ENCODE assay signal across 8 cellular contexts in genomic region chr3:137013955-137014688, GRCh38. TPM values are rescaled to one million over a fixed set of nuclear protein-coding genes. Genes with fewer than 3 reads are reported as not detected.
A peak's percentile ranks its signal among the peaks of the same experiment; 100 is the strongest.
DNase-seq lines count a peak whose midpoint lies in the region; ATAC-seq, FAIRE-seq and TF ChIP-seq lines count a peak whose summit lies in the region.

No MANE protein-coding gene starts in this region.

- H3K4ac ChIP-seq in H1 (replicated peaks; ENCODE audit: insufficient read length, low read depth, low read length) = no peak overlapping the region
- H3K4ac ChIP-seq in mesendoderm (ENCODE audit: low read depth, low read length) = no peak overlapping the region

- H3K14ac ChIP-seq in H1 (ENCODE audit: insufficient read length) = no peak overlapping the region

- DNase-seq in CD1c-positive myeloid dendritic cell (ENCODE audit: extremely low spot score) = peak; percentile 91
- DNase-seq in HTR-8/SVneo (ENCODE audit: insufficient read length, low spot score) = peak; percentile 91
- peak; percentile 63 for DNase-seq in NK-92 treated with Interleukin-12 subunit alpha and Interleukin-12 subunit beta, amount 100 ng/mL, for 24 hours (lab: John Stamatoyannopoulos, UW)
- DNase-seq in activated CD8-positive, alpha-beta memory T cell treated with anti-CD3 and anti-CD28 coated beads for 4 hours (ENCODE audit: low read depth in 2 of 2) = peak; percentile 60 to 79
- peak; percentile 65 to 96 for DNase-seq in H1 (ENCODE audit: low read depth in 1 of 2, low spot score in 2 of 2)
- peak; percentile 89 for DNase-seq in mesendoderm
- peak; percentile 62 for DNase-seq in stimulated activated CD8-positive, alpha-beta memory T cell treated with anti-CD3 and anti-CD28 coated beads, Interleukin-12 subunit alpha, Interleukin-12 subunit beta, amount 100 ng/mL, for 4 hours (ENCODE audit: low read depth)

- H3K4me1 ChIP-seq in H1 (replicated peaks in 1 of 4; ENCODE audit: control insufficient read depth in 3 of 4, insufficient read depth in 4 of 4, low read length in 3 of 4) = peaks cover 0 to 4% (median 0%) of the 10 kb centered on the region in 4 experiments; a peak in 1 of 7 replicates
- H3K4me1 ChIP-seq in mesendoderm (ENCODE audit: control insufficient read depth, low read depth, low read length) = no peaks in the 10 kb centered on the region

- peak overlapping the region; percentile 99 for H2AFZ ChIP-seq in H1 (ENCODE audit: low read length)

- H3K56ac ChIP-seq in H1 (replicated peaks; ENCODE audit: insufficient read length, low read depth, low read length) = no peak overlapping the region
- peak overlapping the region; percentile 66 for H3K56ac ChIP-seq in mesendoderm (ENCODE audit: low read length)

- H2BK15ac ChIP-seq in H1 (ENCODE audit: low read length) (peak overlapping the region; percentile 99), mesendoderm (replicated peaks; ENCODE audit: low read depth) (no peak overlapping the region)

- H3K9ac ChIP-seq in H1 (replicated peaks in 1 of 4; ENCODE audit: extremely low read depth in 1 of 4, low read depth in 3 of 4, low read length in 3 of 4) = no peak overlapping the region; a peak in 1 of 7 replicates
- peak overlapping the region; percentile 60 for H3K9ac ChIP-seq in mesendoderm (ENCODE audit: low read length)

- CTCF ChIA-PET in H1 (lab: Charles Lee; ENCODE audit: partially characterized antibody) = interaction anchor here (0.5 to 4.2 kb wide), 47 partner anchors 9 to 1944 kb away, joined by 3 to 65 read pairs (median 3); partner anchors contain the start of gene STAG1

- H3K27me3 ChIP-seq in H1 (replicated peaks in 1 of 4; ENCODE audit: control insufficient read depth in 3 of 4, extremely low read depth in 1 of 4, insufficient read depth in 3 of 4, low read length in 3 of 4) (no peaks in the 10 kb centered on the region), mesendoderm (ENCODE audit: insufficient read depth, low read length, poor library complexity) (no peaks in the 10 kb centered on the region)

- H3K36me3 ChIP-seq in H1 (ENCODE audit: control insufficient read depth in 2 of 4, insufficient read depth in 4 of 4, low read length in 3 of 4) (no peaks in the 10 kb centered on the region), mesendoderm (ENCODE audit: control insufficient read depth, insufficient read depth, low read length) (no peaks in the 10 kb centered on the region)

- H2BK120ac ChIP-seq in H1 (replicated peaks; ENCODE audit: low read depth, low read length) = no peak overlapping the region
- H2BK120ac ChIP-seq in mesendoderm (ENCODE audit: low read depth, low read length) = no peak overlapping the region

- H2BK20ac ChIP-seq in H1 (ENCODE audit: low read length) = peak overlapping the region; percentile 80; the same call in 1 of the 2 replicates

- peak; percentile 42 for FAIRE-seq in HTR-8/SVneo (lab: Jason Lieb, UNC)
- peak; percentile 90 for FAIRE-seq in H1 (lab: Jason Lieb, UNC)

- WGBS in H1 (ENCODE audit: extremely low coverage in 1 of 2, insufficient coverage in 1 of 2, insufficient read length in 1 of 2, insufficient replicate concordance in 2 of 2, low coverage in 1 of 2, low lambda C conversion rate in 2 of 2, missing lambda C conversion rate in 1 of 2), 2 experiments = 52% methylated on average over 14 of the region's 17 CpGs; no CpG with 5 or more reads in 1 of the 2 experiments
- no CpG with 5 or more reads among the region's 17 CpGs for WGBS in mesendoderm (ENCODE audit: extremely low coverage, insufficient coverage, low lambda C conversion rate)

- no peak overlapping the region for H4K5ac ChIP-seq in H1 (ENCODE audit: insufficient read length, low read depth, low read length)
- no peak overlapping the region for H4K5ac ChIP-seq in mesendoderm (ENCODE audit: low read length)

- POLR2A ChIA-PET in H1 (lab: Charles Lee; ENCODE audit: partially characterized antibody) = interaction anchor here (0.7 to 1.6 kb wide), 4 partner anchors 9 to 262 kb away, joined by 3 to 18 read pairs (median 4); partner anchors contain the start of gene STAG1

- no peak for TF ChIP-seq EP300 in H1 (IDR thresholded peaks at IDR 0.05; ENCODE audit: borderline replicate concordance in 1 of 2, low read depth in 2 of 2, low read length in 2 of 2)

- H2AK5ac ChIP-seq in H1 (ENCODE audit: low read depth, low read length) (no peak overlapping the region), mesendoderm (ENCODE audit: low read length) (no peak overlapping the region)

- peak; percentile 98 to 100 for TF ChIP-seq RAD21 in H1 (IDR thresholded peaks at IDR 0.05 in 1 of 2, conservative IDR thresholded peaks at IDR 0.05 in 1 of 2; ENCODE audit: low read depth in 2 of 2, low read length in 2 of 2)

- TF ChIP-seq CTCF in H1 (IDR thresholded peaks at IDR 0.05; ENCODE audit: control extremely low read depth in 1 of 3, insufficient read depth in 1 of 3, low read depth in 1 of 3, low read length in 3 of 3) = peak; percentile 74 to 92 (median 81)

- no peaks in the 10 kb centered on the region for H3K9me3 ChIP-seq in H1 (ENCODE audit: insufficient read depth in 2 of 2, low read depth in 1 of 2, low read length in 1 of 2)

- H3K18ac ChIP-seq in H1 (ENCODE audit: extremely low read depth, low read length) = peak overlapping the region; percentile 40; the same call in 1 of the 2 replicates
- no peak overlapping the region for H3K18ac ChIP-seq in mesendoderm (ENCODE audit: low read length)

- H4K20me1 ChIP-seq in H1 (replicated peaks in 1 of 2; ENCODE audit: control insufficient read depth in 1 of 2, insufficient read depth in 2 of 2, low read length in 2 of 2) = no peaks in the 10 kb centered on the region

- TF ChIP-seq POLR2A in H1 (IDR thresholded peaks at IDR 0.05; ENCODE audit: control extremely low read depth in 1 of 2, low read depth in 2 of 2, low read length in 2 of 2) = no peak

- H3K79me2 ChIP-seq in H1 (ENCODE audit: control insufficient read depth in 1 of 2, insufficient read depth in 2 of 2, low read length in 2 of 2) (no peaks in the 10 kb centered on the region), mesendoderm (ENCODE audit: control insufficient read depth, insufficient read depth, low read length) (no peaks in the 10 kb centered on the region)

- no peak overlapping the region for H3K27ac ChIP-seq in H1 (ENCODE audit: low read depth, low read length)
- H3K27ac ChIP-seq in mesendoderm (ENCODE audit: low read depth, low read length) = no peak overlapping the region

- peak overlapping the region; percentile 81; the same call in 1 of the 2 replicates for H2BK12ac ChIP-seq in H1 (ENCODE audit: low read depth, low read length)

- peak; percentile 77 for ATAC-seq in GM19467 (IDR thresholded peaks at IDR 0.05; ENCODE audit: unreplicated experiment)

- H4K91ac ChIP-seq in H1 (replicated peaks; ENCODE audit: insufficient read length, low read length) = no peak overlapping the region

- H3K4me3 ChIP-seq in H1 (ENCODE audit: extremely low read depth in 1 of 4, insufficient read depth in 2 of 4, low read depth in 3 of 4, low read length in 4 of 4) = peak overlapping the region in 2 of 4 experiments; percentile 4 to 38; a peak in 3 of 8 replicates
- H3K4me3 ChIP-seq in mesendoderm (ENCODE audit: low read length) = no peak overlapping the region

- H4K8ac ChIP-seq in H1 (ENCODE audit: extremely low read depth, insufficient read depth, low read length) (no peak overlapping the region), mesendoderm (ENCODE audit: low read depth, low read length) (no peak overlapping the region)

- H3K4me2 ChIP-seq in H1 (ENCODE audit: insufficient read depth in 1 of 2, low read depth in 2 of 2, low read length in 2 of 2) (peak overlapping the region; percentile 4 to 59), mesendoderm (ENCODE audit: low read length) (peak overlapping the region; percentile 37)

- no peaks in the 10 kb centered on the region for H3K79me1 ChIP-seq in H1 (ENCODE audit: low read depth, low read length)
- no peaks in the 10 kb centered on the region for H3K79me1 ChIP-seq in mesendoderm (ENCODE audit: low read length)

- H3K23ac ChIP-seq in H1 (ENCODE audit: insufficient read length) (no peak overlapping the region), mesendoderm (ENCODE audit: low read length) (no peak overlapping the region)

- no peaks in the 10 kb centered on the region for H3K23me2 ChIP-seq in H1 (ENCODE audit: low read depth, low read length)

- H2BK5ac ChIP-seq in H1 (ENCODE audit: low read depth, low read length) = peak overlapping the region; percentile 49; the same call in 1 of the 2 replicates
- H2BK5ac ChIP-seq in mesendoderm (ENCODE audit: low read length) = peak overlapping the region; percentile 12

TF ChIP-seq in H1, 55 proteins besides CTCF, POLR2A, EP300 and RAD21:
- no peak for TF ChIP-seq GTF2F1 (IDR thresholded peaks at IDR 0.05; ENCODE audit: borderline replicate concordance, low read depth, low read length)
- TF ChIP-seq HDAC2 (IDR thresholded peaks at IDR 0.05; ENCODE audit: borderline replicate concordance in 1 of 2, low read depth in 2 of 2, low read length in 2 of 2) = 0 out of 4 replicates have a peak, but pooled peaks of 1 of the 2 experiments have one; percentile 35
- no peak for TF ChIP-seq SIN3A (conservative IDR thresholded peaks at IDR 0.05 in 1 of 2, IDR thresholded peaks at IDR 0.05 in 1 of 2; ENCODE audit: low read depth in 1 of 2, low read length in 2 of 2)
- TF ChIP-seq BACH1 (IDR thresholded peaks at IDR 0.05; ENCODE audit: low read length) = peak; percentile 57
- 0 out of 2 replicates have a peak, but pooled peaks have one; percentile 16 for TF ChIP-seq TAF1 (IDR thresholded peaks at IDR 0.05; ENCODE audit: low read depth, low read length)
TF ChIP-seq in H1: peak in this region for 3.

RNA-seq across cellular contexts. Expression of gene IL20RB, which starts 56.3 kb away (rescaled TPM):
- total RNA-seq in H1 (2021; fragmentation: NEBNext Ultra II Directional; extraction: Animal tissue kit (Norgen Biotek cat#: 25700)) = 1.6 and 2.6 TPM in 2 replicates
- polyA plus RNA-seq in H1 (2011; rRNA removed) = 1.8 and 3.3 TPM in 2 replicates
- 4.3 TPM for polyA plus RNA-seq in H1 (2011; cell fraction: cytosol; rRNA removed)
- polyA plus RNA-seq in H1 (2011; cell fraction: nucleus; rRNA removed) = 4.0 TPM
- polyA plus RNA-seq in H1 (2012, experiment 1 of 2) = 1.1 to 2.3 TPM (median 1.5 TPM) in 4 replicates
- polyA plus RNA-seq in H1 (2012, experiment 2 of 2) = 0.52 TPM
- polyA plus RNA-seq in H1 (2013, experiment 1 of 2) = 1.3 TPM
- polyA plus RNA-seq in H1 (2013, experiment 2 of 2) = 1.6 TPM
- polyA minus RNA-seq in H1 (2011; rRNA and poly(A)+ RNA removed) = 2.0 and 3.1 TPM in 2 replicates
- 1.7 TPM for polyA minus RNA-seq in H1 (2011; cell fraction: cytosol; rRNA and poly(A)+ RNA removed)
- 2.3 TPM for polyA minus RNA-seq in H1 (2011; cell fraction: nucleus; rRNA and poly(A)+ RNA removed)
- polyA plus RNA-seq in mesendoderm (2013, experiment 1 of 2) = 1.3 TPM
- polyA plus RNA-seq in mesendoderm (2013, experiment 2 of 2) = 1.3 TPM
